In genomic region chr1:240936911-240937668, GRCh38 we compare ENCODE assay signal across 3 cellular contexts.
A peak's percentile ranks its signal among the peaks of the same experiment; 100 is the strongest.
TF ChIP-seq lines count a peak whose summit lies in the region.

No MANE protein-coding gene starts in this region.

TF ChIP-seq in GM23338, 12 proteins besides CTCF, POLR2A, EP300 and RAD21 (continued from another document):
- TF ChIP-seq, protein P1, sequence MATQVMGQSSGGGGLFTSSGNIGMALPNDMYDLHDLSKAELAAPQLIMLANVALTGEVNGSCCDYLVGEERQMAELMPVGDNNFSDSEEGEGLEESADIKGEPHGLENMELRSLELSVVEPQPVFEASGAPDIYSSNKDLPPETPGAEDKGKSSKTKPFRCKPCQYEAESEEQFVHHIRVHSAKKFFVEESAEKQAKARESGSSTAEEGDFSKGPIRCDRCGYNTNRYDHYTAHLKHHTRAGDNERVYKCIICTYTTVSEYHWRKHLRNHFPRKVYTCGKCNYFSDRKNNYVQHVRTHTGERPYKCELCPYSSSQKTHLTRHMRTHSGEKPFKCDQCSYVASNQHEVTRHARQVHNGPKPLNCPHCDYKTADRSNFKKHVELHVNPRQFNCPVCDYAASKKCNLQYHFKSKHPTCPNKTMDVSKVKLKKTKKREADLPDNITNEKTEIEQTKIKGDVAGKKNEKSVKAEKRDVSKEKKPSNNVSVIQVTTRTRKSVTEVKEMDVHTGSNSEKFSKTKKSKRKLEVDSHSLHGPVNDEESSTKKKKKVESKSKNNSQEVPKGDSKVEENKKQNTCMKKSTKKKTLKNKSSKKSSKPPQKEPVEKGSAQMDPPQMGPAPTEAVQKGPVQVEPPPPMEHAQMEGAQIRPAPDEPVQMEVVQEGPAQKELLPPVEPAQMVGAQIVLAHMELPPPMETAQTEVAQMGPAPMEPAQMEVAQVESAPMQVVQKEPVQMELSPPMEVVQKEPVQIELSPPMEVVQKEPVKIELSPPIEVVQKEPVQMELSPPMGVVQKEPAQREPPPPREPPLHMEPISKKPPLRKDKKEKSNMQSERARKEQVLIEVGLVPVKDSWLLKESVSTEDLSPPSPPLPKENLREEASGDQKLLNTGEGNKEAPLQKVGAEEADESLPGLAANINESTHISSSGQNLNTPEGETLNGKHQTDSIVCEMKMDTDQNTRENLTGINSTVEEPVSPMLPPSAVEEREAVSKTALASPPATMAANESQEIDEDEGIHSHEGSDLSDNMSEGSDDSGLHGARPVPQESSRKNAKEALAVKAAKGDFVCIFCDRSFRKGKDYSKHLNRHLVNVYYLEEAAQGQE (IDR thresholded peaks at IDR 0.05; ENCODE audit: unreplicated experiment) = no peak
- TF ChIP-seq CREB1 (CRISPR knock-in tag; IDR thresholded peaks at IDR 0.05; ENCODE audit: low read depth) (no peak), EZH2phosphoT487 (IDR thresholded peaks at IDR 0.05; ENCODE audit: unreplicated experiment) (no peak), ZNF114 (CRISPR knock-in tag; IDR thresholded peaks at IDR 0.05) (no peak)

TF ChIP-seq in HEK293, 187 proteins besides CTCF, POLR2A, EP300 and RAD21 (continued from another document):
- TF ChIP-seq, protein P1 (tag by site-specific recombination; IDR thresholded peaks at IDR 0.05) = no peak
- no peak for TF ChIP-seq ZBTB8A (tag by site-specific recombination; IDR thresholded peaks at IDR 0.05)
- no peak for TF ChIP-seq ZIC2 (tag by site-specific recombination; IDR thresholded peaks at IDR 0.05)
- TF ChIP-seq KLF16 (tag by site-specific recombination; IDR thresholded peaks at IDR 0.05) = no peak
- no peak for TF ChIP-seq MYNN (tag by site-specific recombination; IDR thresholded peaks at IDR 0.05; ENCODE audit: borderline replicate concordance)
- peak; percentile 100 for TF ChIP-seq SETDB1 (IDR thresholded peaks at IDR 0.05; ENCODE audit: insufficient read length, low read length)
- TF ChIP-seq ZNF37A (tag by site-specific recombination; IDR thresholded peaks at IDR 0.05) = no peak
- peak; percentile 94 for TF ChIP-seq ZNF561 (tag by site-specific recombination; IDR thresholded peaks at IDR 0.05; ENCODE audit: borderline replicate concordance)
- TF ChIP-seq ZBTB6 (tag by site-specific recombination; IDR thresholded peaks at IDR 0.05) = no peak
- peak; percentile 100 for TF ChIP-seq TRIM28 (IDR thresholded peaks at IDR 0.05; ENCODE audit: borderline replicate concordance, low read length)
- TF ChIP-seq KLF9 (tag by site-specific recombination; IDR thresholded peaks at IDR 0.05; ENCODE audit: low read depth) = no peak

TF ChIP-seq in WTC11, 78 proteins besides CTCF, POLR2A, EP300 and RAD21 (continued from another document):
- TF ChIP-seq ZNF512 (CRISPR knock-in tag; IDR thresholded peaks at IDR 0.05; ENCODE audit: borderline replicate concordance) (no peak), ZNF281 (CRISPR knock-in tag; IDR thresholded peaks at IDR 0.05) (no peak), ZNF416 (CRISPR knock-in tag; IDR thresholded peaks at IDR 0.05) (no peak), RELA (CRISPR knock-in tag; IDR thresholded peaks at IDR 0.05; ENCODE audit: borderline replicate concordance) (no peak), MLX (CRISPR knock-in tag; IDR thresholded peaks at IDR 0.05) (no peak), ZNF671 (CRISPR knock-in tag; IDR thresholded peaks at IDR 0.05) (no peak)
